6 cellular contexts compared by ENCODE assay signal in genomic region chr17:75105269-75106080, GRCh38. TPM values are rescaled to one million over a fixed set of nuclear protein-coding genes. Genes with fewer than 3 reads are reported as not detected.
DNase-seq lines count a peak whose midpoint lies in the region; ATAC-seq and TF ChIP-seq lines count a peak whose summit lies in the region.

No MANE protein-coding gene starts in this region.

- ATAC-seq in left ventricle myocardium superior (peak; percentile 36), GM19397 (IDR thresholded peaks at IDR 0.05; ENCODE audit: unreplicated experiment) (no peak)

- H3K9me3 ChIP-seq in A673 (ENCODE audit: low read depth, low read length, poor library complexity, severe bottlenecking) (no peaks in the 10 kb centered on the region), GM23248 (ENCODE audit: low read depth) (no peaks in the 10 kb centered on the region)

- no peak overlapping the region for H3K27ac ChIP-seq in A673 (ENCODE audit: low read depth, low read length, poor library complexity, severe bottlenecking)
- no peak overlapping the region for H3K27ac ChIP-seq in GM23248

- no peak overlapping the region for H3K27ac Mint-ChIP-seq in activated T-helper 1 cell treated with anti-CD3 and anti-CD28 coated beads, Interleukin-12 subunit alpha, Interleukin-12 subunit beta, Interleukin-2, Interleukin-4 antibody, amounts not matched to agents 30 ng/mL and 10 ng/mL and 1 ng/mL, durations not matched to agents 14 hours and 24 hours and 36 hours

- H4K20me1 ChIP-seq in GM23248 (ENCODE audit: insufficient read depth) = no peaks in the 10 kb centered on the region

- peak; percentile 63 for TF ChIP-seq CTCF in A673 (conservative IDR thresholded peaks at IDR 0.05; ENCODE audit: low read depth, low read length)

- no peak overlapping the region for H3K9ac ChIP-seq in GM23248

- no peak overlapping the region for H3K4me3 Mint-ChIP-seq in activated T-helper 1 cell treated with anti-CD3 and anti-CD28 coated beads, Interleukin-12 subunit alpha, Interleukin-12 subunit beta, Interleukin-2, Interleukin-4 antibody, amounts not matched to agents 30 ng/mL and 10 ng/mL and 1 ng/mL, durations not matched to agents 14 hours and 24 hours and 36 hours

- H3K4me1 ChIP-seq in A673 (ENCODE audit: insufficient read depth, low read length, poor library complexity, severe bottlenecking) (peaks cover 10% of the 10 kb centered on the region), GM23248 (ENCODE audit: insufficient read depth) (no peaks in the 10 kb centered on the region)

- no peaks in the 10 kb centered on the region for H3K9me2 ChIP-seq in GM23248 (ENCODE audit: insufficient read depth)

- no peaks in the 10 kb centered on the region for H3K27me3 ChIP-seq in A673 (replicated peaks; ENCODE audit: insufficient read depth, low read depth, low read length, poor library complexity)
- no peaks in the 10 kb centered on the region for H3K27me3 ChIP-seq in GM23248 (replicated peaks; ENCODE audit: insufficient read depth)

- H3K9me3 Mint-ChIP-seq in activated T-helper 1 cell treated with anti-CD3 and anti-CD28 coated beads, Interleukin-12 subunit alpha, Interleukin-12 subunit beta, Interleukin-2, Interleukin-4 antibody, amounts not matched to agents 30 ng/mL and 10 ng/mL and 1 ng/mL, durations not matched to agents 14 hours and 24 hours and 36 hours = no peaks in the 10 kb centered on the region

- POLR2A ChIA-PET in A673 (lab: Charles Lee; ENCODE audit: low non-redundant PET) = no interaction called here

- H3K36me3 ChIP-seq in A673 (ENCODE audit: insufficient read depth, low read length, poor library complexity, severe bottlenecking) (no peaks in the 10 kb centered on the region), GM23248 (ENCODE audit: low read depth) (no peaks in the 10 kb centered on the region)

- peaks cover 12% of the 10 kb centered on the region for H3K4me1 Mint-ChIP-seq in activated T-helper 1 cell treated with anti-CD3 and anti-CD28 coated beads, Interleukin-12 subunit alpha, Interleukin-12 subunit beta, Interleukin-2, Interleukin-4 antibody, amounts not matched to agents 30 ng/mL and 10 ng/mL and 1 ng/mL, durations not matched to agents 14 hours and 24 hours and 36 hours (ENCODE audit: low read depth)

- no peaks in the 10 kb centered on the region for H3K27me3 Mint-ChIP-seq in activated T-helper 1 cell treated with anti-CD3 and anti-CD28 coated beads, Interleukin-12 subunit alpha, Interleukin-12 subunit beta, Interleukin-2, Interleukin-4 antibody, amounts not matched to agents 30 ng/mL and 10 ng/mL and 1 ng/mL, durations not matched to agents 14 hours and 24 hours and 36 hours (ENCODE audit: insufficient read depth)

- no peak overlapping the region for H2AFZ ChIP-seq in GM23248

- CTCF ChIA-PET in A673 (lab: Charles Lee) = interaction anchor here (0.6 to 3.4 kb wide), 2 partner anchors 9 to 336 kb away, joined by 3 to 11 read pairs; no protein-coding TSS in a partner anchor

- 58 to 61% methylated on average over 15 of the region's 15 CpGs for WGBS in GM23248 (ENCODE audit: low coverage in 1 of 2, low lambda C conversion rate in 2 of 2, missing lambda C conversion rate in 2 of 2), 2 experiments

- intact Hi-C loops in A673 (cut with micrococcal nuclease; ENCODE audit: unreplicated experiment) = no loop called here
- intact Hi-C loops in left ventricle myocardium superior (cut with micrococcal nuclease) = no loop called here
- intact Hi-C loops in activated T-helper 1 cell treated with anti-CD3 and anti-CD28 coated beads, Interleukin-12 subunit alpha, Interleukin-12 subunit beta, Interleukin-2, Interleukin-4 antibody, amounts not matched to agents 30 ng/mL and 10 ng/mL and 1 ng/mL, durations not matched to agents 14 hours and 24 hours and 36 hours (cut with micrococcal nuclease) = loop anchor here (5.0 kb wide), 2 partner anchors 38 to 143 kb away; no protein-coding TSS in a partner anchor

- peaks cover 1% of the 10 kb centered on the region for H3K36me3 Mint-ChIP-seq in activated T-helper 1 cell treated with anti-CD3 and anti-CD28 coated beads, Interleukin-12 subunit alpha, Interleukin-12 subunit beta, Interleukin-2, Interleukin-4 antibody, amounts not matched to agents 30 ng/mL and 10 ng/mL and 1 ng/mL, durations not matched to agents 14 hours and 24 hours and 36 hours (ENCODE audit: low read depth)

- H3K4me3 ChIP-seq in A673 (ENCODE audit: low read depth, low read length, poor library complexity, severe bottlenecking) (no peak overlapping the region), GM23248 (no peak overlapping the region)

- DNase-seq in A673 (ENCODE audit: low spot score) = peak; percentile 45
- peak; percentile 63 for DNase-seq in GM23248
- peak; percentile 79 to 87 for DNase-seq in SHP77 (lab: John Stamatoyannopoulos, UW)
- peak; percentile 52 for DNase-seq in left ventricle myocardium superior
- DNase-seq in activated T-helper 1 cell treated with anti-CD3 and anti-CD28 coated beads, Interleukin-12 subunit alpha, Interleukin-12 subunit beta, Interleukin-2, Interleukin-4 antibody, amounts not matched to agents 30 ng/mL and 10 ng/mL and 1 ng/mL, durations not matched to agents 14 hours and 24 hours and 36 hours (ENCODE audit: low spot score) = no peak

- in situ Hi-C loops in GM23248 (cut with MboI) = no loop called here

- peaks cover 5% of the 10 kb centered on the region; the same call in 1 of the 2 replicates for H3F3A ChIP-seq in GM23248 (ENCODE audit: insufficient read depth)

- no peak overlapping the region for H3K4me2 ChIP-seq in GM23248 (ENCODE audit: unreplicated experiment)

- no TSS peak for BruUV-seq in A673 (replicated peaks; lab: Mats Ljungman, UMichigan)

- 0 out of 2 replicates have a peak, but pooled peaks cover 1% of the 10 kb centered on the region for H3K79me2 ChIP-seq in GM23248 (ENCODE audit: insufficient read depth)

RNA-seq across cellular contexts. Expression of gene ARMC7, which starts 4.3 kb away (rescaled TPM):
- total RNA-seq in A673 (2021) (11.8 and 12.3 TPM in 2 replicates), left ventricle myocardium superior (6.0 TPM)
- total RNA-seq in GM23248 (2014; rRNA removed; shearing (Covaris generic)) = 1.3 and 3.8 TPM in 2 replicates
- polyA plus RNA-seq in GM23248 (2016; fragmentation: Nextera tagmentation; extraction: Ambion mirVana) = 9.8 and 11.3 TPM in 2 replicates
- total RNA-seq in activated T-helper 1 cell treated with anti-CD3 and anti-CD28 coated beads, Interleukin-12 subunit alpha, Interleukin-12 subunit beta, Interleukin-2, Interleukin-4 antibody, amounts not matched to agents 30 ng/mL and 10 ng/mL and 1 ng/mL, durations not matched to agents 14 hours and 24 hours and 36 hours = 11.6 and 13.0 TPM in 2 replicates

RNA-seq across cellular contexts. Expression of gene SLC16A5, which starts 17.7 kb away (rescaled TPM):
- total RNA-seq in A673 (2021) = 0.80 and 3.1 TPM in 2 replicates
- 10.6 and 11.1 TPM in 2 replicates for total RNA-seq in GM23248 (2014; rRNA removed; shearing (Covaris generic))
- 4.8 and 5.4 TPM in 2 replicates for polyA plus RNA-seq in GM23248 (2016; fragmentation: Nextera tagmentation; extraction: Ambion mirVana)
- 7.2 TPM for total RNA-seq in left ventricle myocardium superior
- total RNA-seq in activated T-helper 1 cell treated with anti-CD3 and anti-CD28 coated beads, Interleukin-12 subunit alpha, Interleukin-12 subunit beta, Interleukin-2, Interleukin-4 antibody, amounts not matched to agents 30 ng/mL and 10 ng/mL and 1 ng/mL, durations not matched to agents 14 hours and 24 hours and 36 hours = 5.5 and 7.2 TPM in 2 replicates

RNA-seq across cellular contexts. Expression of gene NT5C, which starts 26.1 kb away (rescaled TPM):
- total RNA-seq in A673 (2021) (43.3 and 50.0 TPM in 2 replicates), left ventricle myocardium superior (25.5 TPM)
- total RNA-seq in GM23248 (2014; rRNA removed; shearing (Covaris generic)) = 51.5 and 60.8 TPM in 2 replicates
- polyA plus RNA-seq in GM23248 (2016; fragmentation: Nextera tagmentation; extraction: Ambion mirVana) = 66.5 and 67.9 TPM in 2 replicates
- total RNA-seq in activated T-helper 1 cell treated with anti-CD3 and anti-CD28 coated beads, Interleukin-12 subunit alpha, Interleukin-12 subunit beta, Interleukin-2, Interleukin-4 antibody, amounts not matched to agents 30 ng/mL and 10 ng/mL and 1 ng/mL, durations not matched to agents 14 hours and 24 hours and 36 hours = 80.0 and 80.1 TPM in 2 replicates

RNA-seq across cellular contexts. Expression of gene JPT1, which starts 48.8 kb away (rescaled TPM):
- total RNA-seq in A673 (2021) (493 and 526 TPM in 2 replicates), left ventricle myocardium superior (14.0 TPM)
- total RNA-seq in GM23248 (2014; rRNA removed; shearing (Covaris generic)) = 54.0 and 59.8 TPM in 2 replicates
- 199 TPM in 2 replicates for polyA plus RNA-seq in GM23248 (2016; fragmentation: Nextera tagmentation; extraction: Ambion mirVana)
- total RNA-seq in activated T-helper 1 cell treated with anti-CD3 and anti-CD28 coated beads, Interleukin-12 subunit alpha, Interleukin-12 subunit beta, Interleukin-2, Interleukin-4 antibody, amounts not matched to agents 30 ng/mL and 10 ng/mL and 1 ng/mL, durations not matched to agents 14 hours and 24 hours and 36 hours = 271 and 299 TPM in 2 replicates

RNA-seq across cellular contexts. Expression of gene KCTD2, which starts 58.5 kb away (rescaled TPM):
- total RNA-seq in A673 (2021) (25.6 and 25.7 TPM in 2 replicates), left ventricle myocardium superior (24.1 TPM)
- total RNA-seq in GM23248 (2014; rRNA removed; shearing (Covaris generic)) = 19.9 and 25.5 TPM in 2 replicates
- 6.5 and 7.7 TPM in 2 replicates for polyA plus RNA-seq in GM23248 (2016; fragmentation: Nextera tagmentation; extraction: Ambion mirVana)
- 21.2 and 22.6 TPM in 2 replicates for total RNA-seq in activated T-helper 1 cell treated with anti-CD3 and anti-CD28 coated beads, Interleukin-12 subunit alpha, Interleukin-12 subunit beta, Interleukin-2, Interleukin-4 antibody, amounts not matched to agents 30 ng/mL and 10 ng/mL and 1 ng/mL, durations not matched to agents 14 hours and 24 hours and 36 hours
